ENCODE assay signal across 14 cellular contexts in genomic region chr10:31749293-31749692, GRCh38.
DNase-seq lines count a peak whose midpoint lies in the region; ATAC-seq, FAIRE-seq and TF ChIP-seq lines count a peak whose summit lies in the region.
"Had no signal": no experiment of that assay in that cellular context is flagged by ENCODE, and none has a peak within 500 bp of the region (broad histone marks: within the 10 kb centered on the region; RNA-seq: fewer than 3 reads in every experiment).

No MANE protein-coding gene starts in this region.

- H3K36me3 ChIP-seq in astrocyte (ENCODE audit: insufficient read depth, low read length) (no peaks in the 10 kb centered on the region), osteoblast (ENCODE audit: insufficient read depth, low read length) (no peaks in the 10 kb centered on the region)
- H3K36me3 ChIP-seq: MG63 had no signal

- H3K27me3 Mint-ChIP-seq in astrocyte (ENCODE audit: low read depth, unreplicated experiment): peaks cover 5% of the 10 kb centered on the region
- H3K27me3 Mint-ChIP-seq in activated CD4-positive, alpha-beta T cell treated with anti-CD3 and anti-CD28 coated beads for 36 hours: no peaks in the 10 kb centered on the region

- POLR2A ChIA-PET in activated CD4-positive, alpha-beta T cell treated with anti-CD3 and anti-CD28 coated beads for 36 hours (lab: Charles Lee): no interaction called here

- H3K4me2 ChIP-seq in astrocyte (ENCODE audit: low read length): peak overlapping the region; percentile 64
- H3K4me2 ChIP-seq in osteoblast (ENCODE audit: insufficient read depth, low read length): no peak overlapping the region

- H2AFZ ChIP-seq in astrocyte (ENCODE audit: low read depth, low read length): peak overlapping the region; percentile 81
- no peak overlapping the region for H2AFZ ChIP-seq in osteoblast (ENCODE audit: low read length)

- no peak overlapping the region for H3K4me3 ChIP-seq in astrocyte (ENCODE audit: insufficient read depth, low read depth, low read length)
- H3K4me3 ChIP-seq in osteoblast (ENCODE audit: insufficient read depth, low read length): no peak overlapping the region
- H3K4me3 ChIP-seq: MG63, testis had no signal

- H3K27me3 ChIP-seq in astrocyte (ENCODE audit: insufficient read depth, low read length): no peaks in the 10 kb centered on the region
- no peaks in the 10 kb centered on the region for H3K27me3 ChIP-seq in osteoblast (ENCODE audit: insufficient read depth, low read length)
- H3K27me3 ChIP-seq: MG63, testis had no signal

- no peak for ATAC-seq in HG02840 (IDR thresholded peaks at IDR 0.05; ENCODE audit: low FRiP score, unreplicated experiment)
- no peak for ATAC-seq in activated CD4-positive, alpha-beta T cell treated with anti-CD3 and anti-CD28 coated beads for 36 hours
- ATAC-seq in GM18519 (IDR thresholded peaks at IDR 0.05; ENCODE audit: low FRiP score, unreplicated experiment): no peak

- peaks cover 6% of the 10 kb centered on the region for H3K4me1 Mint-ChIP-seq in astrocyte (ENCODE audit: low read depth, unreplicated experiment)
- peaks cover 28% of the 10 kb centered on the region for H3K4me1 Mint-ChIP-seq in activated CD4-positive, alpha-beta T cell treated with anti-CD3 and anti-CD28 coated beads for 36 hours

- H3K27ac ChIP-seq in astrocyte (ENCODE audit: low read depth, low read length): peak overlapping the region; percentile 25
- no peak overlapping the region for H3K27ac ChIP-seq in osteoblast (ENCODE audit: low read depth, low read length)
- H3K27ac ChIP-seq: RWPE1, testis, VCaP had no signal

- peaks cover 2% of the 10 kb centered on the region for H3K9me3 Mint-ChIP-seq in astrocyte (ENCODE audit: unreplicated experiment)
- no peaks in the 10 kb centered on the region for H3K9me3 Mint-ChIP-seq in activated CD4-positive, alpha-beta T cell treated with anti-CD3 and anti-CD28 coated beads for 36 hours (ENCODE audit: low read depth)

- DNase-seq in D341Med (ENCODE audit: low spot score) (peak; percentile 59), NCI-H1105 treated with DMSO at 0.1 percent for 48 hours (lab: John Stamatoyannopoulos, UW) (peak; percentile 76), astrocyte (ENCODE audit: low read depth) (peak; percentile 72), osteoblast (ENCODE audit: insufficient read length, low spot score, missing footprints) (peak; percentile 69), Ammon's horn (ENCODE audit: low spot score) (no peak)
- no peak for DNase-seq in activated CD4-positive, alpha-beta T cell treated with anti-CD3 and anti-CD28 coated beads for 36 hours
- DNase-seq: activated T-cell treated with anti-CD3 and anti-CD28 coated beads, Interleukin-2, amount 50 U/mL, for 48 hours; MG63; testis had no signal

- intact Hi-C loops in activated CD4-positive, alpha-beta T cell treated with anti-CD3 and anti-CD28 coated beads for 36 hours (cut with DNase I, micrococcal nuclease): loop anchor here in 1 of 2 experiments (5.0 to 10.0 kb wide), 2 partner anchors 404 to 1047 kb away; no protein-coding TSS in a partner anchor

- no peaks in the 10 kb centered on the region for H3K79me2 ChIP-seq in astrocyte (ENCODE audit: insufficient read depth, low read length)
- no peaks in the 10 kb centered on the region for H3K79me2 ChIP-seq in osteoblast (ENCODE audit: insufficient read depth, low read length)

- peak overlapping the region; percentile 44 for H3K9ac ChIP-seq in astrocyte (ENCODE audit: low read length)

- no peaks in the 10 kb centered on the region for H3K36me3 Mint-ChIP-seq in astrocyte (ENCODE audit: low read depth, unreplicated experiment)
- no peaks in the 10 kb centered on the region for H3K36me3 Mint-ChIP-seq in activated CD4-positive, alpha-beta T cell treated with anti-CD3 and anti-CD28 coated beads for 36 hours (ENCODE audit: low read depth)

- peaks cover 26% of the 10 kb centered on the region for H3K4me1 ChIP-seq in astrocyte (ENCODE audit: insufficient read depth, low read length)
- H3K4me1 ChIP-seq in osteoblast (ENCODE audit: insufficient read depth, low read length): peaks cover 17% of the 10 kb centered on the region

- H3K9me3 ChIP-seq in astrocyte (ENCODE audit: insufficient read depth, low read depth, low read length): no peaks in the 10 kb centered on the region
- no peaks in the 10 kb centered on the region for H3K9me3 ChIP-seq in osteoblast (ENCODE audit: low read depth, low read length)
- H3K9me3 ChIP-seq: MG63, testis had no signal

- H3K27ac Mint-ChIP-seq in astrocyte (ENCODE audit: unreplicated experiment): no peak overlapping the region
- no peak overlapping the region for H3K27ac Mint-ChIP-seq in activated CD4-positive, alpha-beta T cell treated with anti-CD3 and anti-CD28 coated beads for 36 hours

- CTCF ChIA-PET in activated CD4-positive, alpha-beta T cell treated with anti-CD3 and anti-CD28 coated beads for 36 hours (lab: Charles Lee): interaction anchor here (1.1 kb wide), 1 partner anchor 26 kb away, joined by 4 read pairs; no protein-coding TSS in a partner anchor

- H4K20me1 ChIP-seq in astrocyte (ENCODE audit: insufficient read depth, low read length) (no peaks in the 10 kb centered on the region), osteoblast (ENCODE audit: insufficient read depth, low read length) (no peaks in the 10 kb centered on the region)

- FAIRE-seq in astrocyte (lab: Jason Lieb, UNC): no peak
- FAIRE-seq: bronchial epithelial cell had no signal

- TF ChIP-seq CTCF in astrocyte (IDR thresholded peaks at IDR 0.05; ENCODE audit: insufficient read depth, low read depth, low read length) (no peak), osteoblast (IDR thresholded peaks at IDR 0.05; ENCODE audit: extremely low read depth, low read depth, low read length) (no peak)

- H3K4me3 Mint-ChIP-seq in astrocyte (ENCODE audit: unreplicated experiment): no peak overlapping the region
- H3K4me3 Mint-ChIP-seq in activated CD4-positive, alpha-beta T cell treated with anti-CD3 and anti-CD28 coated beads for 36 hours: no peak overlapping the region

Comparison
In these comparisons a context has a peak if more than half of its experiments do, and no peak if none do; other contexts are left out.
1. DNase-seq: peak in D341Med (single experiment), NCI-H1105 treated with DMSO at 0.1 percent for 48 hours (single experiment), astrocyte (single experiment) and osteoblast (single experiment); none in Ammon's horn (single experiment) and activated CD4-positive, alpha-beta T cell treated with anti-CD3 and anti-CD28 coated beads for 36 hours (single experiment).